Comparison of ENCODE assay signal across 8 cellular contexts in genomic region chr1:94418664-94419655, GRCh38. TPM values are rescaled to one million over a fixed set of nuclear protein-coding genes. Genes with fewer than 3 reads are reported as not detected.
DNase-seq lines count a peak whose midpoint lies in the region; ATAC-seq and TF ChIP-seq lines count a peak whose summit lies in the region.

No MANE protein-coding gene starts in this region.

- H2AK5ac ChIP-seq in mesenchymal stem cell (ENCODE audit: low read length, severe bottlenecking) = no peak overlapping the region

- H3K9ac ChIP-seq in endocrine pancreas (ENCODE audit: control insufficient read depth, insufficient read depth, low read length) = peak overlapping the region; percentile 77
- peak overlapping the region; percentile 92 for H3K9ac ChIP-seq in mesenchymal stem cell (ENCODE audit: low read length)

- H3K27me3 ChIP-seq in CD4-positive, alpha-beta T cell (ENCODE audit: control insufficient read depth, insufficient read depth, low read length) = no peaks in the 10 kb centered on the region
- H3K27me3 ChIP-seq in endocrine pancreas (ENCODE audit: control insufficient read depth, insufficient read depth, low read length) (no peaks in the 10 kb centered on the region), mesenchymal stem cell (ENCODE audit: control insufficient read depth in 1 of 2, insufficient read depth in 1 of 2, low read length in 2 of 2) (no peaks in the 10 kb centered on the region), tibial artery (no peaks in the 10 kb centered on the region)

- no peak overlapping the region for H2BK5ac ChIP-seq in mesenchymal stem cell (ENCODE audit: low read depth, low read length, poor library complexity, severe bottlenecking)

- H2BK12ac ChIP-seq in mesenchymal stem cell (ENCODE audit: low read length in 2 of 2) = peak overlapping the region in 1 of 2 experiments; percentile 68

- DNase-seq in CD4-positive, alpha-beta T cell = peak in 1 of 10 experiments; percentile 1
- DNase-seq in mesenchymal stem cell (peak; percentile 69), tibial artery (peak; percentile 42 to 71)

- no peak overlapping the region for H3K27ac Mint-ChIP-seq in CD4-positive, alpha-beta T cell

- no peaks in the 10 kb centered on the region for H3K36me3 ChIP-seq in endocrine pancreas (ENCODE audit: control insufficient read depth, insufficient read depth, low read length)
- no peaks in the 10 kb centered on the region for H3K36me3 ChIP-seq in mesenchymal stem cell (ENCODE audit: control insufficient read depth in 1 of 2, insufficient read depth in 2 of 2, low read depth in 1 of 2, low read length in 2 of 2)
- H3K36me3 ChIP-seq in tibial artery = no peaks in the 10 kb centered on the region

- peak overlapping the region; percentile 47 for H3K27ac ChIP-seq in CD4-positive, alpha-beta T cell (ENCODE audit: low read depth, low read length)
- H3K27ac ChIP-seq in mesenchymal stem cell (ENCODE audit: low read length, poor library complexity, severe bottlenecking) (no peak overlapping the region), tibial artery (peak overlapping the region; percentile 85 to 95)

- H3K4me2 ChIP-seq in mesenchymal stem cell (ENCODE audit: low read length, poor library complexity, severe bottlenecking) = peak overlapping the region; percentile 59

- no peak overlapping the region for H4K8ac ChIP-seq in mesenchymal stem cell (ENCODE audit: low read length)

- H3K79me1 ChIP-seq in mesenchymal stem cell (replicated peaks; ENCODE audit: low read length, poor library complexity, severe bottlenecking) = peaks cover 8% of the 10 kb centered on the region

- POLR2A ChIA-PET in CD4-positive, alpha-beta T cell (lab: Charles Lee) = interaction anchor here (0.8 to 1.8 kb wide), 5 partner anchors 34 to 815 kb away, joined by 3 to 10 read pairs (median 5); partner anchors contain the start of genes ALG14 and RWDD3

- H3K4me3 Mint-ChIP-seq in CD4-positive, alpha-beta T cell = no peak overlapping the region

- H4K91ac ChIP-seq in mesenchymal stem cell (ENCODE audit: low read length) = peak overlapping the region; percentile 23

- H3K18ac ChIP-seq in mesenchymal stem cell (ENCODE audit: low read depth in 1 of 2, low read length in 2 of 2) = peak overlapping the region; percentile 47 to 96

- H3K4ac ChIP-seq in mesenchymal stem cell (ENCODE audit: low read depth in 1 of 2, low read length in 2 of 2) = peak overlapping the region in 1 of 2 experiments; percentile 93

- H3K9me3 ChIP-seq in CD4-positive, alpha-beta T cell (ENCODE audit: control insufficient read depth, low read length) = no peaks in the 10 kb centered on the region
- H3K9me3 ChIP-seq in endocrine pancreas (ENCODE audit: control insufficient read depth, low read length) = no peaks in the 10 kb centered on the region
- H3K9me3 ChIP-seq in mesenchymal stem cell (ENCODE audit: control insufficient read depth, low read length) = no peaks in the 10 kb centered on the region
- no peaks in the 10 kb centered on the region for H3K9me3 ChIP-seq in tibial artery

- H2AFZ ChIP-seq in mesenchymal stem cell (ENCODE audit: low read depth, low read length) = peak overlapping the region; percentile 94

- peaks cover 49% of the 10 kb centered on the region for H3K4me1 Mint-ChIP-seq in CD4-positive, alpha-beta T cell (ENCODE audit: low read depth)

- 10% methylated on average over 23 of the region's 52 CpGs for WGBS in mesenchymal stem cell

- peaks cover 10% of the 10 kb centered on the region for H3K4me1 ChIP-seq in endocrine pancreas (ENCODE audit: control insufficient read depth, insufficient read depth, low read length)
- H3K4me1 ChIP-seq in mesenchymal stem cell (ENCODE audit: control insufficient read depth, insufficient read depth, low read depth, low read length) = peaks cover 4% of the 10 kb centered on the region
- H3K4me1 ChIP-seq in tibial artery = peaks cover 0 to 43% (median 26%) of the 10 kb centered on the region in 4 donors

- H2BK120ac ChIP-seq in mesenchymal stem cell (ENCODE audit: low read depth, low read length) = peak overlapping the region; percentile 80

- no peaks in the 10 kb centered on the region for H3K27me3 Mint-ChIP-seq in CD4-positive, alpha-beta T cell

- no peak for ATAC-seq in CD4-positive, alpha-beta T cell (ENCODE audit: poor library complexity)
- ATAC-seq in GM18907 (IDR thresholded peaks at IDR 0.05; ENCODE audit: unreplicated experiment) = peak; percentile 28
- ATAC-seq in HG03460 (IDR thresholded peaks at IDR 0.05; ENCODE audit: unreplicated experiment) = peak; percentile 18
- peak; percentile 36 for ATAC-seq in SK-N-SH treated with all-trans-retinoic acid at 6 μM for 48 hours
- ATAC-seq in HG03520 (IDR thresholded peaks at IDR 0.05; ENCODE audit: unreplicated experiment) = no peak

- H3K36me3 Mint-ChIP-seq in CD4-positive, alpha-beta T cell (ENCODE audit: low read depth) = no peaks in the 10 kb centered on the region

- TF ChIP-seq CTCF in CD4-positive, alpha-beta T cell (IDR thresholded peaks at IDR 0.05) = no peak
- TF ChIP-seq CTCF in tibial artery (IDR thresholded peaks at IDR 0.05) = no peak

- H2BK15ac ChIP-seq in mesenchymal stem cell (ENCODE audit: low read depth, poor library complexity, severe bottlenecking) = peak overlapping the region; percentile 76

- CTCF ChIA-PET in CD4-positive, alpha-beta T cell (lab: Charles Lee) = interaction anchor here (1.1 kb wide), 1 partner anchor 436 kb away, joined by 4 read pairs; no protein-coding TSS in a partner anchor

- peak overlapping the region in 1 of 2 experiments; percentile 9 for H3K23ac ChIP-seq in mesenchymal stem cell (ENCODE audit: low read length in 2 of 2)

- H3K4me3 ChIP-seq in endocrine pancreas (ENCODE audit: control insufficient read depth, insufficient read depth, low read length) = peak overlapping the region; percentile 95
- H3K4me3 ChIP-seq in mesenchymal stem cell (ENCODE audit: insufficient read depth in 1 of 2, low read depth in 1 of 2, low read length in 2 of 2) = peak overlapping the region; percentile 90 to 92
- H3K4me3 ChIP-seq in tibial artery = peak overlapping the region; percentile 91 to 93

- peak overlapping the region; percentile 88 to 95 for H3K14ac ChIP-seq in mesenchymal stem cell (ENCODE audit: low read length in 2 of 2)

- intact Hi-C loops in CD4-positive, alpha-beta T cell (cut with DNase I, micrococcal nuclease) = loop anchor here (1.0 to 10.0 kb wide), 8 partner anchors 510 to 1454 kb away; partner anchors contain the start of genes GCLM (in 2 of the 2), ALG14 (in 1 of the 2), DIPK1A (in 1 of the 2) and DR1 (in 1 of the 2)
- intact Hi-C loops in tibial artery (cut with DNase I; ENCODE audit: low total_unique reads) = no loop called here

- no peaks in the 10 kb centered on the region for H3K9me3 Mint-ChIP-seq in CD4-positive, alpha-beta T cell

TF ChIP-seq in SK-N-SH treated with all-trans-retinoic acid at 6 μM for 48 hours, 23 proteins besides CTCF, POLR2A, EP300 and RAD21:
- TF ChIP-seq OSR1 (CRISPR knock-in tag; IDR thresholded peaks at IDR 0.05) (no peak), CREB5 (CRISPR knock-in tag; IDR thresholded peaks at IDR 0.05; ENCODE audit: low read depth) (no peak), ZNF8 (CRISPR knock-in tag; IDR thresholded peaks at IDR 0.05) (no peak), ZFP3 (CRISPR knock-in tag; IDR thresholded peaks at IDR 0.05) (no peak), BACH2 (CRISPR knock-in tag; IDR thresholded peaks at IDR 0.05; ENCODE audit: borderline replicate concordance) (no peak), CSDC2 (CRISPR knock-in tag; IDR thresholded peaks at IDR 0.05) (no peak), ZFP30 (CRISPR knock-in tag; IDR thresholded peaks at IDR 0.05) (no peak), ISL1 (CRISPR knock-in tag; IDR thresholded peaks at IDR 0.05) (no peak), PPARA (CRISPR knock-in tag; IDR thresholded peaks at IDR 0.05; ENCODE audit: borderline replicate concordance) (no peak), ZNF565 (CRISPR knock-in tag; conservative IDR thresholded peaks at IDR 0.05; ENCODE audit: low read depth) (no peak), CSRNP3 (CRISPR knock-in tag; IDR thresholded peaks at IDR 0.05) (no peak), GLIS3 (CRISPR knock-in tag; IDR thresholded peaks at IDR 0.05) (no peak), ZNF70 (CRISPR knock-in tag; IDR thresholded peaks at IDR 0.05) (no peak), ESRRG (CRISPR knock-in tag; IDR thresholded peaks at IDR 0.05) (no peak)

RNA-seq across cellular contexts. Expression of gene ABCD3, which starts 0.8 kb away (rescaled TPM):
- total RNA-seq in CD4-positive, alpha-beta T cell = 10 to 100 TPM; 13.0 to 13.5 TPM
- polyA plus RNA-seq in mesenchymal stem cell (2013, experiment 1 of 2) = 21.1 TPM
- polyA plus RNA-seq in mesenchymal stem cell (2013, experiment 2 of 2) = 22.2 TPM

Comparison
In these comparisons a context has a peak if more than half of its experiments do, and no peak if none do; other contexts are left out.
1. ATAC-seq: peak in GM18907 (single experiment), HG03460 (single experiment) and SK-N-SH treated with all-trans-retinoic acid at 6 μM for 48 hours (single experiment); none in CD4-positive, alpha-beta T cell (single experiment) and HG03520 (single experiment).
2. Peak in every context shown above with its lines, with median percentiles within 50 percentile points of each other: H3K4me3 ChIP-seq.